In genomic region chr16:6667393-6667792, GRCh38 we compare ENCODE assay signal across 33 cellular contexts.
"Had no signal": no experiment of that assay in that cellular context is flagged by ENCODE, and none has a peak within 500 bp of the region (broad histone marks: within the 10 kb centered on the region; RNA-seq: fewer than 3 reads in every experiment).

No MANE protein-coding gene starts in this region.

- DNase-seq: Karpas-422, Kasumi-1, MG63, MM.1S, MV-4-11, NCI-H1048, NCI-H1092, NCI-H1092 treated with DMSO at 0.1 percent for 48 hours, NCI-H1105, NCI-H1105 treated with DMSO at 0.1 percent for 48 hours, NCI-H1417, NCI-H1417 treated with DMSO at 0.1 percent for 48 hours, NCI-H1436, NCI-H1436 treated with DMSO at 0.1 percent for 48 hours, NCI-H146, NCI-H1694, NCI-H1694 treated with DMSO at 0.1 percent for 48 hours, NCI-H187, NCI-H187 treated with DMSO at 0.1 percent for 48 hours, NCI-H1930, NCI-H2029, NCI-H2029 treated with DMSO at 0.1 percent for 48 hours, NCI-H2081, NCI-H2081 treated with DMSO at 0.1 percent for 48 hours, NCI-H2107, NCI-H2171, NCI-H2171 treated with DMSO at 0.1 percent for 48 hours, NCI-H2227 treated with DMSO at 0.1 percent for 48 hours, NCI-H226, NCI-H345, NCI-H446, NCI-H446 treated with DMSO at 0.1 percent for 48 hours, NCI-H510A had no signal
